8 cellular contexts compared by ENCODE assay signal in genomic region chrX:47523713-47524166, GRCh38. TPM values are rescaled to one million over a fixed set of nuclear protein-coding genes. Genes with fewer than 3 reads are reported as not detected.
DNase-seq lines count a peak whose midpoint lies in the region; ATAC-seq and TF ChIP-seq lines count a peak whose summit lies in the region.

No MANE protein-coding gene starts in this region.

- H3K9me3 ChIP-seq in CD8-positive, alpha-beta T cell (ENCODE audit: low read length) = no peaks in the 10 kb centered on the region

- H3K4me3 ChIP-seq in CD8-positive, alpha-beta T cell (ENCODE audit: low read depth, low read length) = peak overlapping the region; percentile 47
- H3K4me3 ChIP-seq in dorsolateral prefrontal cortex = peak overlapping the region; percentile 15 to 70 (median 55)

- ATAC-seq in CD8-positive, alpha-beta T cell = peak; percentile 46
- ATAC-seq in natural killer cell (peak in 2 of 3 donors; percentile 32 to 39), HG03521 (IDR thresholded peaks at IDR 0.05; ENCODE audit: unreplicated experiment) (no peak)

- CTCF ChIA-PET in CD8-positive, alpha-beta T cell (lab: Charles Lee) = interaction anchor here (0.7 to 4.5 kb wide), 22 partner anchors 9 to 727 kb away, joined by 3 to 21 read pairs (median 4); partner anchors contain the start of gene TIMP1

- no peaks in the 10 kb centered on the region for H3K27me3 ChIP-seq in CD8-positive, alpha-beta T cell (ENCODE audit: insufficient read depth, low read length)
- peaks cover 0 to 47% (median 0%) of the 10 kb centered on the region in 45 donors for H3K27me3 ChIP-seq in dorsolateral prefrontal cortex

- H3K27me3 Mint-ChIP-seq in CD8-positive, alpha-beta T cell (ENCODE audit: low read depth) = no peaks in the 10 kb centered on the region
- no peaks in the 10 kb centered on the region for H3K27me3 Mint-ChIP-seq in IgD-negative memory B cell
- no peaks in the 10 kb centered on the region for H3K27me3 Mint-ChIP-seq in natural killer cell (ENCODE audit: low read depth in 2 of 2)

- H3K4me3 Mint-ChIP-seq in CD8-positive, alpha-beta T cell = peak overlapping the region; percentile 69
- H3K4me3 Mint-ChIP-seq in IgD-negative memory B cell (peak overlapping the region; percentile 77 to 82 (median 81)), natural killer cell (peak overlapping the region; percentile 74)

- no peaks in the 10 kb centered on the region for H3K36me3 Mint-ChIP-seq in CD8-positive, alpha-beta T cell
- no peaks in the 10 kb centered on the region for H3K36me3 Mint-ChIP-seq in IgD-negative memory B cell
- no peaks in the 10 kb centered on the region for H3K36me3 Mint-ChIP-seq in natural killer cell

- H3K27ac Mint-ChIP-seq in CD8-positive, alpha-beta T cell = no peak overlapping the region
- no peak overlapping the region for H3K27ac Mint-ChIP-seq in IgD-negative memory B cell
- H3K27ac Mint-ChIP-seq in natural killer cell = peak overlapping the region in 1 of 2 donors; percentile 51

- DNase-seq in CD8-positive, alpha-beta T cell = no peak
- DNase-seq in dorsolateral prefrontal cortex (no peak), natural killer cell (no peak), 8988T (no peak), KBM-7 (no peak)
- no peak for DNase-seq in stimulated activated naive CD4-positive, alpha-beta T cell (lab: John Stamatoyannopoulos, UW)

- peak; percentile 14 for TF ChIP-seq CTCF in CD8-positive, alpha-beta T cell (IDR thresholded peaks at IDR 0.05)
- TF ChIP-seq CTCF in dorsolateral prefrontal cortex (IDR thresholded peaks at IDR 0.05 in 54 of 56, conservative IDR thresholded peaks at IDR 0.05 in 2 of 56; ENCODE audit: low read depth in 1 of 56, partially characterized antibody in 56 of 56) (peak in 5 of 56 donors; percentile 10 to 36 (median 30)), natural killer cell (IDR thresholded peaks at IDR 0.05) (no peak)

- POLR2A ChIA-PET in CD8-positive, alpha-beta T cell (lab: Charles Lee) = interaction anchor here (1.4 to 2.1 kb wide), 2 partner anchors 139 to 332 kb away, joined by 4 to 8 read pairs; no protein-coding TSS in a partner anchor

- no peak overlapping the region for H3K27ac ChIP-seq in CD8-positive, alpha-beta T cell (ENCODE audit: low read depth, low read length)
- H3K27ac ChIP-seq in dorsolateral prefrontal cortex = peak overlapping the region in 35 of 59 donors; percentile 11 to 81 (median 55)

- intact Hi-C loops in CD8-positive, alpha-beta T cell (cut with DNase I, micrococcal nuclease) = loop anchor here (1.0 to 5.0 kb wide), 7 partner anchors 26 to 621 kb away; partner anchors contain the start of genes UBA1 (in 2 of the 2) and ZNF41 (in 2 of the 2)
- intact Hi-C loops in dorsolateral prefrontal cortex (cut with DNase I) (loop anchor here (2.0 to 5.0 kb wide), 2 partner anchors 331 kb away; partner anchors contain the start of gene UBA1 (in 2 of the 2)), natural killer cell (cut with micrococcal nuclease) (loop anchor here (1.0 to 10.0 kb wide), 2 partner anchors 139 to 330 kb away; partner anchors contain the start of gene UBA1)

- in situ Hi-C loops in KBM-7 (cut with MboI; ENCODE audit: low pct_unique_long_range_greater_than_20kb, low sequenced_read_pairs) = no loop called here

- H3K4me1 Mint-ChIP-seq in CD8-positive, alpha-beta T cell (ENCODE audit: low read depth) = peaks cover 2% of the 10 kb centered on the region
- H3K4me1 Mint-ChIP-seq in IgD-negative memory B cell (peaks cover 0 to 3% (median 3%) of the 10 kb centered on the region in 3 donors), natural killer cell (no peaks in the 10 kb centered on the region)

- H3K36me3 ChIP-seq in CD8-positive, alpha-beta T cell (ENCODE audit: insufficient read depth, low read length) = no peaks in the 10 kb centered on the region

- H3K9me3 Mint-ChIP-seq in CD8-positive, alpha-beta T cell = no peaks in the 10 kb centered on the region
- H3K9me3 Mint-ChIP-seq in IgD-negative memory B cell (peaks cover 0 to 3% (median 0%) of the 10 kb centered on the region in 3 donors), natural killer cell (no peaks in the 10 kb centered on the region)

- H3K4me1 ChIP-seq in CD8-positive, alpha-beta T cell (ENCODE audit: insufficient read depth, low read length) = no peaks in the 10 kb centered on the region

RNA-seq across cellular contexts. Expression of gene ARAF, which starts 37.3 kb away (rescaled TPM):
- 100 to 1,000 TPM; 125 to 134 TPM for total RNA-seq in CD8-positive, alpha-beta T cell
- polyA plus RNA-seq in IgD-negative memory B cell = 93.7 TPM
- total RNA-seq in dorsolateral prefrontal cortex (10 to 100 TPM; 19.3 to 46.5 (median 30.2) TPM), natural killer cell (100 to 1,000 TPM; 162 to 173 (median 169) TPM)

RNA-seq across cellular contexts. Expression of gene ZNF41, which starts 40.7 kb away (rescaled TPM):
- total RNA-seq in CD8-positive, alpha-beta T cell = 1 to 10 TPM; 2.9 to 4.9 TPM
- polyA plus RNA-seq in IgD-negative memory B cell = 8.6 TPM
- total RNA-seq in dorsolateral prefrontal cortex = 10 to 100 TPM in 117 of 120 experiments, 1 to 10 TPM in 3; 9.2 to 19.2 (median 13.6) TPM
- total RNA-seq in natural killer cell = 10 to 100 TPM in 1 of 3 donors, 1 to 10 TPM in 2; 7.9 to 11.8 (median 10.0) TPM

RNA-seq across cellular contexts. Expression of gene TIMP1, which starts 58.5 kb away (rescaled TPM):
- 10 to 100 TPM; 16.1 to 17.4 TPM for total RNA-seq in CD8-positive, alpha-beta T cell
- polyA plus RNA-seq in IgD-negative memory B cell = 22.8 TPM
- 100 to 1,000 TPM in 5 of 120 experiments, 10 to 100 TPM in 115; 10.4 to 247 (median 28.1) TPM for total RNA-seq in dorsolateral prefrontal cortex
- total RNA-seq in natural killer cell = 10 to 100 TPM; 50.9 to 71.3 (median 68.6) TPM
